In genomic region chr1:21707891-21708290, GRCh38 we compare ENCODE assay signal across 1 cellular context.
TF ChIP-seq lines count a peak whose summit lies in the region.

No MANE protein-coding gene starts in this region.

TF ChIP-seq in GM23338, 12 proteins besides CTCF, POLR2A, EP300 and RAD21 (continued from another document):
- no peak for TF ChIP-seq ZNF462 (CRISPR knock-in tag; IDR thresholded peaks at IDR 0.05)
- no peak for TF ChIP-seq ZNF114 (CRISPR knock-in tag; IDR thresholded peaks at IDR 0.05)
- TF ChIP-seq JUNB (IDR thresholded peaks at IDR 0.05; ENCODE audit: unreplicated experiment), result no peak
